Comparison of ENCODE assay signal across 1 cellular context in the genomic region with DNA sequence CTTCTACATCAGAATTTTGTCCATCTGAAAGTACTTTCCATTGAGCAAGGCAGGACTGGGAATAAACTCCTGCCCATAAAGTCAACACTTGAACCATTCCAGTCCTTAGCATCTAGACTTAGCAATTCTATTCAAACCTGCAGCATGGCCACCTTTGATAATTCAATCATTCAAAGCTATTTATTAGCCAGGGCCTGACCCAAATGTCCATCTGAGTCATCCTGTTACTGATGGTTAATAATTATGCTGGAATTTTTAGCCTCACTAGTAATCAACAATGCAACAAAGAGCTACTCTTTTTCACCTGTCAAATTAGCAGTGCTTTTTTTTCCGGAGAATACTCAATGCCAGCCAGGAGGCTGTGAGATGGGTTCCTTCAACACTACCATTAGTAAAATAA.
A peak's percentile ranks its signal among the peaks of the same experiment; 100 is the strongest.
TF ChIP-seq lines count a peak whose summit lies in the region.

No MANE protein-coding gene starts in this region.

TF ChIP-seq in liver, 16 proteins besides CTCF, POLR2A, EP300 and RAD21 (continued from another document):
- peak; percentile 88 for TF ChIP-seq ATF3 (IDR thresholded peaks at IDR 0.05)
- peak; percentile 56 to 77 for TF ChIP-seq HNF4A (conservative IDR thresholded peaks at IDR 0.05)
- peak; percentile 42 for TF ChIP-seq REST (IDR thresholded peaks at IDR 0.05)
- TF ChIP-seq NR2F2 (IDR thresholded peaks at IDR 0.05): no peak
